ENCODE assay signal across 9 cellular contexts in genomic region chr10:51422311-51423120, GRCh38.
A peak's percentile ranks its signal among the peaks of the same experiment; 100 is the strongest.
DNase-seq lines count a peak whose midpoint lies in the region; ATAC-seq and TF ChIP-seq lines count a peak whose summit lies in the region.
"Had no signal": no experiment of that assay in that cellular context is flagged by ENCODE, and none has a peak within 500 bp of the region (broad histone marks: within the 10 kb centered on the region; RNA-seq: fewer than 3 reads in every experiment).

No MANE protein-coding gene starts in this region.

- no peak overlapping the region for H3K9ac ChIP-seq in mammary epithelial cell (ENCODE audit: insufficient read depth, low read length)

- ATAC-seq in HG02885 (IDR thresholded peaks at IDR 0.05; ENCODE audit: poor library complexity, unreplicated experiment): peak; percentile 82

- H3K27me3 ChIP-seq in mammary epithelial cell (ENCODE audit: insufficient read depth, low read length) (no peaks in the 10 kb centered on the region), kidney epithelial cell (ENCODE audit: control insufficient read depth, insufficient read depth, low read length) (no peaks in the 10 kb centered on the region)

- POLR2A ChIA-PET in OCI-LY7 (lab: Charles Lee): interaction anchor here (0.7 kb wide), 1 partner anchor 571 kb away, joined by 6 read pairs; no protein-coding TSS in a partner anchor

- H3K9me2 ChIP-seq in OCI-LY7 (ENCODE audit: insufficient read depth, low read length): no peaks in the 10 kb centered on the region

- 64% methylated on average over 6 of the region's 6 CpGs for WGBS in mammary epithelial cell (ENCODE audit: low coverage, missing lambda C conversion rate)

- no peak overlapping the region for H2AFZ ChIP-seq in OCI-LY7 (ENCODE audit: low read length)
- no peak overlapping the region for H2AFZ ChIP-seq in mammary epithelial cell (ENCODE audit: low read depth, low read length)

- H3K4me1 ChIP-seq in OCI-LY7 (ENCODE audit: insufficient read depth, low read length, poor library complexity, severe bottlenecking) (no peaks in the 10 kb centered on the region), mammary epithelial cell (ENCODE audit: insufficient read depth, low read length) (no peaks in the 10 kb centered on the region)

- H3K9me3 ChIP-seq in OCI-LY7 (ENCODE audit: low read length) (no peaks in the 10 kb centered on the region), mammary epithelial cell (replicated peaks; ENCODE audit: insufficient read depth, low read length) (no peaks in the 10 kb centered on the region)

- intact Hi-C loops in OCI-LY7 (cut with micrococcal nuclease; ENCODE audit: unreplicated experiment) (no loop called here), mammary epithelial cell (cut with micrococcal nuclease) (loop anchor here (1.0 to 5.0 kb wide), 5 partner anchors 34 to 635 kb away; no protein-coding TSS in a partner anchor)

- H4K20me1 ChIP-seq in OCI-LY7 (ENCODE audit: insufficient read depth, low read length) (no peaks in the 10 kb centered on the region), mammary epithelial cell (ENCODE audit: insufficient read depth, low read length) (no peaks in the 10 kb centered on the region)

- H3K4me2 ChIP-seq in OCI-LY7 (ENCODE audit: low read length) (no peak overlapping the region), mammary epithelial cell (ENCODE audit: insufficient read depth, low read depth, low read length) (no peak overlapping the region)

- TF ChIP-seq CTCF in GM13976 (IDR thresholded peaks at IDR 0.05; ENCODE audit: borderline replicate concordance, control extremely low read depth, extremely low read depth, insufficient read depth, missing control alignments): peak; percentile 63
- TF ChIP-seq CTCF in OCI-LY7 (conservative IDR thresholded peaks at IDR 0.05; ENCODE audit: low read length): peak; percentile 85
- TF ChIP-seq CTCF in mammary epithelial cell (conservative IDR thresholded peaks at IDR 0.05 in 1 of 2, IDR thresholded peaks at IDR 0.05 in 1 of 2; ENCODE audit: extremely low read depth in 1 of 2, insufficient read depth in 1 of 2, low read depth in 1 of 2, low read length in 2 of 2): peak; percentile 80 to 81
- TF ChIP-seq CTCF in kidney epithelial cell (IDR thresholded peaks at IDR 0.05; ENCODE audit: insufficient read depth, low read length, poor library complexity, severe bottlenecking): peak; percentile 68

- no peaks in the 10 kb centered on the region for H3K36me3 ChIP-seq in OCI-LY7 (ENCODE audit: insufficient read depth, low read length)
- no peaks in the 10 kb centered on the region for H3K36me3 ChIP-seq in mammary epithelial cell (ENCODE audit: insufficient read depth, low read length)
- no peaks in the 10 kb centered on the region for H3K36me3 ChIP-seq in kidney epithelial cell (ENCODE audit: control insufficient read depth, insufficient read depth, low read length)

- H3K79me2 ChIP-seq in OCI-LY7 (ENCODE audit: insufficient read depth, low read depth, low read length): no peaks in the 10 kb centered on the region
- no peaks in the 10 kb centered on the region for H3K79me2 ChIP-seq in mammary epithelial cell (ENCODE audit: insufficient read depth, low read length)

- in situ Hi-C loops in GM13976 (cut with MboI; ENCODE audit: low sequenced_read_pairs, unreplicated experiment): loop anchor here (25.0 kb wide), 1 partner anchor 540 kb away; no protein-coding TSS in a partner anchor
- in situ Hi-C loops in mammary epithelial cell (cut with MboI; ENCODE audit: low sequenced_read_pairs in 2 of 2): loop anchor here (10.0 to 25.0 kb wide), 2 partner anchors 358 to 540 kb away; no protein-coding TSS in a partner anchor

- dilution Hi-C loops in mammary epithelial cell (cut with HindIII; ENCODE audit: low sequenced_read_pairs): no loop called here

- H3K27ac ChIP-seq in OCI-LY7 (ENCODE audit: low read depth, low read length, poor library complexity, severe bottlenecking) (no peak overlapping the region), mammary epithelial cell (ENCODE audit: insufficient read depth, low read depth, low read length) (no peak overlapping the region)

- no peak overlapping the region for H3K4me3 ChIP-seq in OCI-LY7 (ENCODE audit: low read depth, low read length, poor library complexity, severe bottlenecking)
- H3K4me3 ChIP-seq in mammary epithelial cell (replicated peaks in 1 of 3; ENCODE audit: insufficient read depth in 1 of 3, low read depth in 2 of 3, low read length in 3 of 3): no peak overlapping the region
- H3K4me3 ChIP-seq in kidney epithelial cell (ENCODE audit: low read depth, low read length): no peak overlapping the region

- peak; percentile 77 for DNase-seq in AG20443 (ENCODE audit: low spot score)
- DNase-seq in GM13976 (ENCODE audit: low spot score): peak; percentile 20
- DNase-seq in OCI-LY7 (ENCODE audit: low spot score): peak; percentile 23
- DNase-seq in mammary epithelial cell: peak; percentile 14
- DNase-seq in kidney epithelial cell (ENCODE audit: low read depth): peak; percentile 10
- peak; percentile 2 to 4 for DNase-seq in stimulated activated CD8-positive, alpha-beta memory T cell treated with anti-CD3 and anti-CD28 coated beads, Interleukin-7, amount 100 ng/mL, for 48 hours (ENCODE audit: extremely low read depth in 1 of 2, low read depth in 1 of 2)
- DNase-seq in DMS153 (lab: John Stamatoyannopoulos, UW): no peak
- DNase-seq: naive B cell had no signal

- no TSS peak for BruUV-seq in OCI-LY7 (replicated peaks; lab: Mats Ljungman, UMichigan)
- BruUV-seq in mammary epithelial cell (replicated peaks; lab: Mats Ljungman, UMichigan): no TSS peak

- CTCF ChIA-PET in OCI-LY7 (lab: Charles Lee; ENCODE audit: unreplicated experiment): no interaction called here
- CTCF ChIA-PET in mammary epithelial cell (lab: Charles Lee; ENCODE audit: low non-redundant PET): interaction anchor here (0.5 to 0.6 kb wide), 2 partner anchors 33 to 46 kb away, joined by 3 to 4 read pairs; no protein-coding TSS in a partner anchor
